In the genomic region with DNA sequence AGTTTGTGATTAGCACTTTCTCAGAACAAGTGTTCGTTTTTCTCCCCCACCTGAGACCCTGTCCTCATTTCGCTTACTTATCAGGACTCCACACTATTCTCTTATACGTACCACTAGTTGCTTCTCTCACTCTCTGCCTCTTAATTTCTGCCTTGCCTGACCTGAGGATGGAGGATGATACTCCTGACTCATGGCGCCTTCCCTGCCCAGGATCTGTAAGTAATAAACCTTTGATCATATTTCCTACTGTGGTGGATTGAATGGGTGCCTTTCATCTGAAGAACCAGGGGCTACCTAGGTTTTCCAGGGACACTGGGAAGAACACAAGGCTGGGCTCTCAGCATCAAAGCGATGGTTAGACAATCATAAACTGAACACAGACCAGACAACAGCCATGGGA, we compare ENCODE assay signal across 1 cellular context.
TF ChIP-seq lines count a peak whose summit lies in the region.

No MANE protein-coding gene starts in this region.

TF ChIP-seq in K562, 482 proteins besides CTCF, POLR2A, EP300 and RAD21 (continued from another document):
- TF ChIP-seq, protein P1, sequence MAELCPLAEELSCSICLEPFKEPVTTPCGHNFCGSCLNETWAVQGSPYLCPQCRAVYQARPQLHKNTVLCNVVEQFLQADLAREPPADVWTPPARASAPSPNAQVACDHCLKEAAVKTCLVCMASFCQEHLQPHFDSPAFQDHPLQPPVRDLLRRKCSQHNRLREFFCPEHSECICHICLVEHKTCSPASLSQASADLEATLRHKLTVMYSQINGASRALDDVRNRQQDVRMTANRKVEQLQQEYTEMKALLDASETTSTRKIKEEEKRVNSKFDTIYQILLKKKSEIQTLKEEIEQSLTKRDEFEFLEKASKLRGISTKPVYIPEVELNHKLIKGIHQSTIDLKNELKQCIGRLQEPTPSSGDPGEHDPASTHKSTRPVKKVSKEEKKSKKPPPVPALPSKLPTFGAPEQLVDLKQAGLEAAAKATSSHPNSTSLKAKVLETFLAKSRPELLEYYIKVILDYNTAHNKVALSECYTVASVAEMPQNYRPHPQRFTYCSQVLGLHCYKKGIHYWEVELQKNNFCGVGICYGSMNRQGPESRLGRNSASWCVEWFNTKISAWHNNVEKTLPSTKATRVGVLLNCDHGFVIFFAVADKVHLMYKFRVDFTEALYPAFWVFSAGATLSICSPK (IDR thresholded peaks at IDR 0.05; ENCODE audit: borderline replicate concordance) = no peak
- TF ChIP-seq CGGBP1 (CRISPR knock-in tag; IDR thresholded peaks at IDR 0.05) (no peak), MXI1 (IDR thresholded peaks at IDR 0.05; ENCODE audit: low read depth, low read length) (no peak), ZNF668 (CRISPR knock-in tag; IDR thresholded peaks at IDR 0.05) (no peak), ZBTB40 (IDR thresholded peaks at IDR 0.05) (no peak), ZBTB40 (CRISPR knock-in tag; IDR thresholded peaks at IDR 0.05) (no peak), SPI1 (IDR thresholded peaks at IDR 0.05; ENCODE audit: borderline replicate concordance, low read depth, low read length) (no peak)
- TF ChIP-seq, protein P2, sequence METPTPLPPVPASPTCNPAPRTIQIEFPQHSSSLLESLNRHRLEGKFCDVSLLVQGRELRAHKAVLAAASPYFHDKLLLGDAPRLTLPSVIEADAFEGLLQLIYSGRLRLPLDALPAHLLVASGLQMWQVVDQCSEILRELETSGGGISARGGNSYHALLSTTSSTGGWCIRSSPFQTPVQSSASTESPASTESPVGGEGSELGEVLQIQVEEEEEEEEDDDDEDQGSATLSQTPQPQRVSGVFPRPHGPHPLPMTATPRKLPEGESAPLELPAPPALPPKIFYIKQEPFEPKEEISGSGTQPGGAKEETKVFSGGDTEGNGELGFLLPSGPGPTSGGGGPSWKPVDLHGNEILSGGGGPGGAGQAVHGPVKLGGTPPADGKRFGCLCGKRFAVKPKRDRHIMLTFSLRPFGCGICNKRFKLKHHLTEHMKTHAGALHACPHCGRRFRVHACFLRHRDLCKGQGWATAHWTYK (CRISPR knock-in tag; IDR thresholded peaks at IDR 0.05) = no peak
